In genomic region chr1:101506541-101507164, GRCh38 we compare ENCODE assay signal across 8 cellular contexts.
DNase-seq lines count a peak whose midpoint lies in the region; ATAC-seq lines count a peak whose summit lies in the region.

No MANE protein-coding gene starts in this region.

- no peak overlapping the region for H3K27ac Mint-ChIP-seq in immature natural killer cell
- no peak overlapping the region for H3K27ac Mint-ChIP-seq in stimulated activated memory B cell treated with anti-CD40 and anti-IgM and Interleukin-4, amounts not matched to agents 10 μg/mL and 1 μg/mL and 100 μg/mL, for 72 hours

- peaks cover 0 to 7% (median 2%) of the 10 kb centered on the region in 3 donors for H3K27me3 Mint-ChIP-seq in immature natural killer cell (ENCODE audit: low read depth in 3 of 3)
- no peaks in the 10 kb centered on the region for H3K27me3 Mint-ChIP-seq in stimulated activated memory B cell treated with anti-CD40 and anti-IgM and Interleukin-4, amounts not matched to agents 10 μg/mL and 1 μg/mL and 100 μg/mL, for 72 hours

- DNase-seq in COR-L47 (lab: John Stamatoyannopoulos, UW): peak; percentile 20
- DNase-seq in NT2/D1 (ENCODE audit: low read depth, low spot score): peak; percentile 36
- DNase-seq in adipocyte (ENCODE audit: low read depth): peak; percentile 68
- DNase-seq in immature natural killer cell: peak; percentile 25 to 45 (median 34)
- DNase-seq in stimulated activated CD8-positive, alpha-beta memory T cell treated with anti-CD3 and anti-CD28 coated beads, Interleukin-2, amount 100 ng/mL, for 48 hours (ENCODE audit: low read depth in 2 of 2): peak; percentile 1 to 2

- no peaks in the 10 kb centered on the region for H3K4me1 Mint-ChIP-seq in immature natural killer cell
- H3K4me1 Mint-ChIP-seq in stimulated activated memory B cell treated with anti-CD40 and anti-IgM and Interleukin-4, amounts not matched to agents 10 μg/mL and 1 μg/mL and 100 μg/mL, for 72 hours: peaks cover 6% of the 10 kb centered on the region

- H3K9me3 ChIP-seq in NT2/D1 (ENCODE audit: insufficient read depth, low read length) (no peaks in the 10 kb centered on the region; the same call in 1 of the 2 replicates), adipocyte (ENCODE audit: control insufficient read depth, low read length) (no peaks in the 10 kb centered on the region)

- H3K36me3 Mint-ChIP-seq in immature natural killer cell: no peaks in the 10 kb centered on the region
- H3K36me3 Mint-ChIP-seq in stimulated activated memory B cell treated with anti-CD40 and anti-IgM and Interleukin-4, amounts not matched to agents 10 μg/mL and 1 μg/mL and 100 μg/mL, for 72 hours: no peaks in the 10 kb centered on the region

- H3K4me3 ChIP-seq in NT2/D1 (ENCODE audit: insufficient read length, low read depth): no peak overlapping the region
- H3K4me3 ChIP-seq in adipocyte (ENCODE audit: low read length): no peak overlapping the region

- no peaks in the 10 kb centered on the region for H3K9me3 Mint-ChIP-seq in immature natural killer cell
- no peaks in the 10 kb centered on the region for H3K9me3 Mint-ChIP-seq in stimulated activated memory B cell treated with anti-CD40 and anti-IgM and Interleukin-4, amounts not matched to agents 10 μg/mL and 1 μg/mL and 100 μg/mL, for 72 hours

- no peak overlapping the region for H3K4me3 Mint-ChIP-seq in immature natural killer cell
- no peak overlapping the region for H3K4me3 Mint-ChIP-seq in stimulated activated memory B cell treated with anti-CD40 and anti-IgM and Interleukin-4, amounts not matched to agents 10 μg/mL and 1 μg/mL and 100 μg/mL, for 72 hours

- ATAC-seq in GM18873 (IDR thresholded peaks at IDR 0.05; ENCODE audit: low FRiP score, unreplicated experiment): peak; percentile 58
- ATAC-seq in HG03280 (IDR thresholded peaks at IDR 0.05; ENCODE audit: unreplicated experiment): peak; percentile 79
- no peak for ATAC-seq in stimulated activated memory B cell treated with anti-CD40 and anti-IgM and Interleukin-4, amounts not matched to agents 10 μg/mL and 1 μg/mL and 100 μg/mL, for 72 hours

- H3K4me1 ChIP-seq in NT2/D1 (ENCODE audit: insufficient read depth, insufficient read length) (no peaks in the 10 kb centered on the region), adipocyte (ENCODE audit: control insufficient read depth, insufficient read depth, low read length) (peaks cover 14% of the 10 kb centered on the region)

- H3K9ac ChIP-seq in NT2/D1 (ENCODE audit: insufficient read length, low read depth) (no peak overlapping the region), adipocyte (ENCODE audit: low read length) (no peak overlapping the region)

- H3K27me3 ChIP-seq in NT2/D1 (ENCODE audit: insufficient read depth, insufficient read length): no peaks in the 10 kb centered on the region
- H3K27me3 ChIP-seq in adipocyte (replicated peaks; ENCODE audit: control insufficient read depth, insufficient read depth, low read length): no peaks in the 10 kb centered on the region

- H3K36me3 ChIP-seq in NT2/D1 (ENCODE audit: insufficient read depth, insufficient read length, low read length): no peaks in the 10 kb centered on the region
- no peaks in the 10 kb centered on the region for H3K36me3 ChIP-seq in adipocyte (ENCODE audit: control insufficient read depth, insufficient read depth, low read length, severe bottlenecking)

Comparison
In these comparisons a context has a peak if more than half of its experiments do, and no peak if none do; other contexts are left out.
1. DNase-seq: peak in every context shown above with its lines; median percentile 68 in adipocyte; 36 in NT2/D1; 34 in immature natural killer cell; 20 in COR-L47; 2 in stimulated activated CD8-positive, alpha-beta memory T cell treated with anti-CD3 and anti-CD28 coated beads, Interleukin-2, amount 100 ng/mL, for 48 hours.